In the genomic region with DNA sequence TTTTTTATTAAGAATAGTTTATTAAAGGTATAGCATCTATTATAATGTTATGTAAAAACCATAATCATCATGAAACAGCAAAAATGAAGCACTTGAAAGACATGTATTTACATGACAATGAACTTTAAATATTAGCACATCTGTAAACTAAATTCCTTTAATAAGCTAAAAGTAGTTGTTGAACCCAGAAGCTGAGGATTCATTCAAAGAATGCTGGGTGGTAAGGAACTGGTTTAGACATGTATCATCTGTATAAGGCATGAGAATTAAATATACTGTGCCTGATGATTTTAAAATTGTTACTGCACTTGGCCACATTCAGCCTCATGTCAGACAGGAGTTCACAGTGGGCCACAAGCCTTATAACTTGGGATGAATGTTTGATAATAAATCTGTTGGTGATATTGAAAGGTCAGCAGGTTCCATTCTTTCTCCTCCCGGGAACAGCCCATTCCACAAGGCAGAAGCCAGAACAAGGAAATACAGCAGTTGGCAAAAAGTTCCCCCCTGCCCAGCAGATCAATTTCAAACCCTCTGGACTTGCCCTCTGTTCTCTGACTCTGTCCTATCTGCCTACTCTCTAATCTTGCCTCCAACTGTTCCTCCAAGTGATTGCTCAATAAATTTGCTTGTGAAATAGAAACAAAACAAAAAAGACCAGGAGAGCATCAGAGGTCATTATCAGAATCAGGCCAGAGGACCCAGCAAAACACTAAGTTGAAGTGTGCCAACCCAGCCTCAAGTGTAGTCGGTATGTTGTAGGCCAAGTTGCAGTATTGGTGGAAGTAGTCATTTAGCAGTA, we compare ENCODE assay signal across 10 cellular contexts. TPM values are rescaled to one million over a fixed set of nuclear protein-coding genes. Genes with fewer than 3 reads are reported as not detected.
DNase-seq lines count a peak whose midpoint lies in the region; FAIRE-seq and TF ChIP-seq lines count a peak whose summit lies in the region.
"Had no signal": no experiment of that assay in that cellular context is flagged by ENCODE, and none has a peak within 500 bp of the region (broad histone marks: within the 10 kb centered on the region; RNA-seq: fewer than 3 reads in every experiment).

No MANE protein-coding gene starts in this region.

- H2AFZ ChIP-seq in astrocyte (ENCODE audit: low read depth, low read length): no peak overlapping the region

- no peaks in the 10 kb centered on the region for H3K4me1 ChIP-seq in astrocyte (ENCODE audit: insufficient read depth, low read length)
- peaks cover 34% of the 10 kb centered on the region for H3K4me1 ChIP-seq in left ventricle myocardium inferior

- peaks cover 16% of the 10 kb centered on the region for H3K4me1 Mint-ChIP-seq in astrocyte (ENCODE audit: low read depth, unreplicated experiment)

- no peak overlapping the region for H3K9ac ChIP-seq in astrocyte (ENCODE audit: low read length)

- intact Hi-C loops in left ventricle myocardium inferior (cut with micrococcal nuclease): no loop called here

- peak overlapping the region; percentile 3 for H3K27ac Mint-ChIP-seq in astrocyte (ENCODE audit: unreplicated experiment)

- H3K36me3 ChIP-seq in astrocyte (ENCODE audit: insufficient read depth, low read length): no peaks in the 10 kb centered on the region
- no peaks in the 10 kb centered on the region for H3K36me3 ChIP-seq in left ventricle myocardium inferior

- peaks cover 75% of the 10 kb centered on the region for H3K79me2 ChIP-seq in astrocyte (ENCODE audit: insufficient read depth, low read length)

- H3K9me3 ChIP-seq in astrocyte (ENCODE audit: insufficient read depth, low read depth, low read length) (no peaks in the 10 kb centered on the region), left ventricle myocardium inferior (replicated peaks) (no peaks in the 10 kb centered on the region)

- H3K4me2 ChIP-seq in astrocyte (ENCODE audit: low read length): no peak overlapping the region

- peak; percentile 21 for DNase-seq in GM03348 (ENCODE audit: low spot score)
- no peak for DNase-seq in astrocyte (ENCODE audit: low read depth)
- no peak for DNase-seq in left ventricle myocardium inferior
- DNase-seq in skeletal muscle cell (ENCODE audit: low read depth): peak; percentile 6
- no peak for DNase-seq in amniotic stem cell (lab: John Stamatoyannopoulos, UW)
- no peak for DNase-seq in activated naive CD4-positive, alpha-beta T cell (lab: John Stamatoyannopoulos, UW)
- DNase-seq in midbrain (lab: John Stamatoyannopoulos, UW): no peak
- DNase-seq in iPS-NIHi7 (ENCODE audit: extremely low spot score): no peak
- DNase-seq: NCI-H446, SW 1271 had no signal

- H3K27me3 ChIP-seq in astrocyte (ENCODE audit: insufficient read depth, low read length): no peaks in the 10 kb centered on the region
- H3K27me3 ChIP-seq in left ventricle myocardium inferior (ENCODE audit: low read depth): no peaks in the 10 kb centered on the region

- FAIRE-seq in astrocyte (lab: Jason Lieb, UNC): no peak

- peaks cover 2% of the 10 kb centered on the region for H3K36me3 Mint-ChIP-seq in astrocyte (ENCODE audit: low read depth, unreplicated experiment)

- TF ChIP-seq CTCF in astrocyte (IDR thresholded peaks at IDR 0.05; ENCODE audit: insufficient read depth, low read depth, low read length) (no peak), left ventricle myocardium inferior (IDR thresholded peaks at IDR 0.05; ENCODE audit: borderline replicate concordance) (no peak)

- no peaks in the 10 kb centered on the region for H3K27me3 Mint-ChIP-seq in astrocyte (ENCODE audit: low read depth, unreplicated experiment)

- no peak overlapping the region for H3K27ac ChIP-seq in astrocyte (ENCODE audit: low read depth, low read length)
- peak overlapping the region; percentile 50 for H3K27ac ChIP-seq in left ventricle myocardium inferior (replicated peaks)

- no peak overlapping the region for H3K4me3 Mint-ChIP-seq in astrocyte (ENCODE audit: unreplicated experiment)

- H3K4me3 ChIP-seq in astrocyte (ENCODE audit: insufficient read depth, low read depth, low read length) (no peak overlapping the region), left ventricle myocardium inferior (no peak overlapping the region), skeletal muscle cell (ENCODE audit: low read depth, low read length) (no peak overlapping the region)

- H3K9me3 Mint-ChIP-seq in astrocyte (ENCODE audit: unreplicated experiment): no peaks in the 10 kb centered on the region

- H4K20me1 ChIP-seq in astrocyte (ENCODE audit: insufficient read depth, low read length): peaks cover 73% of the 10 kb centered on the region

RNA-seq across cellular contexts. Expression of a gene that starts 49.8 kb away (rescaled TPM):
- total RNA-seq in astrocyte (28.2 and 29.0 TPM in 2 replicates), left ventricle myocardium inferior (33.9 TPM)

Comparison
In these comparisons a context has a peak if more than half of its experiments do, and no peak if none do; other contexts are left out.
1. DNase-seq: peak in GM03348 (single experiment) and skeletal muscle cell (single experiment); none in astrocyte (single experiment), left ventricle myocardium inferior (single experiment), amniotic stem cell (single experiment), activated naive CD4-positive, alpha-beta T cell (0 of 4), midbrain (single experiment) and iPS-NIHi7 (single experiment).